Comparison of ENCODE assay signal across 11 cellular contexts in the genomic region with DNA sequence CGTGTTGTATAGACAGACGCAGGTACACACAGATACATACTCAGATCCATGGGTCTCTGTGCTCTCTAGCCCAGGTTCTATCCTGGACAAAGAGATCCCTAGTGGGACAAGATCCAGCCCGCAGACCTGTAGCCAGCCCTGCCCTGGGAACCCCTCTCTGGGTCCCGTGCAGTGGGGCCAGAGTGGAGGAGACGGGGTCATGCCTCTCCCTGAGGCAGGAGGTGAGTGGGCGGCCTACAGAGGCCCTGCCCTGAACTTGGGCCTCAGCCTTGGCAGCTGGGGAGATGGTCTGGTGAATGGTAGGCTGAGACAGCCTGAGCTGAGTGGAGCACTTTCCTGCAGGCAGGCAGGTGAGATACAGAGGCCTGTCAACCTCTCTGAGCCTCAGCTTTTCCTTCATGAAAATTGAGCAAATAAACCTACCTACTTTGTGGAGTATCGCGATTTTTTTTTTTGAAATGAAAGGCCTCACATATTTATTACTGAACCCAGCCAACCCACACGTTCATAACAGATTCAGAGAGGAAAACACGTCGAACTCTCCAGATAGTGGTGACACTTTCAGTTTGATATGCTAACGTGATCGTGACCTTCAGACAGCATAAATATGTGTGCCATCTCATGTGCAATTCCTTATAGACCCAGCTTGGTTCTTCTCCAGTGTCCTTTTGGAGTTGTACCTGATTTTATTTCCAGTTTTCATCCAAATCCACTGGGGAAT. TPM values are rescaled to one million over a fixed set of nuclear protein-coding genes. Genes with fewer than 3 reads are reported as not detected.
A peak's percentile ranks its signal among the peaks of the same experiment; 100 is the strongest.
DNase-seq lines count a peak whose midpoint lies in the region; ATAC-seq and TF ChIP-seq lines count a peak whose summit lies in the region.
"Had no signal": no experiment of that assay in that cellular context is flagged by ENCODE, and none has a peak within 500 bp of the region (broad histone marks: within the 10 kb centered on the region; RNA-seq: fewer than 3 reads in every experiment).

No MANE protein-coding gene starts in this region.

- no peak for DNase-seq in right atrium auricular region (ENCODE audit: low spot score)
- DNase-seq in cardiac septum (ENCODE audit: low spot score): no peak
- DNase-seq in NCI-H187 (lab: John Stamatoyannopoulos, UW): no peak
- no peak for DNase-seq in NCI-H748 (lab: John Stamatoyannopoulos, UW; ENCODE audit: unreplicated experiment)
- no peak for DNase-seq in substantia nigra (lab: John Stamatoyannopoulos, UW)
- DNase-seq: NCI-H446 treated with DMSO at 0.1 percent for 48 hours had no signal

- intact Hi-C loops in cardiac septum (cut with DNase I): no loop called here

- H3K9me3 Mint-ChIP-seq in brain: peaks cover 0 to under 1% (median 0%) of the 10 kb centered on the region in 5 experiments

- H3K27me3 ChIP-seq in right atrium auricular region: no peaks in the 10 kb centered on the region
- H3K27me3 ChIP-seq in parathyroid adenoma (ENCODE audit: control insufficient read depth, insufficient read depth, low read length): no peaks in the 10 kb centered on the region

- H2AFZ ChIP-seq in parathyroid adenoma: peak overlapping the region; percentile 62

- H3K79me2 ChIP-seq in parathyroid adenoma: no peaks in the 10 kb centered on the region

- H3K27ac ChIP-seq in right atrium auricular region (peak overlapping the region; percentile 39 to 73), parathyroid adenoma (peak overlapping the region; percentile 67), substantia nigra (ENCODE audit: low read depth, low read length, poor library complexity, severe bottlenecking) (no peak overlapping the region)
- H3K27ac ChIP-seq: C4-2B had no signal

- peaks cover 0 to 21% of the 10 kb centered on the region in 2 donors for H3K4me1 ChIP-seq in right atrium auricular region
- H3K4me1 ChIP-seq in parathyroid adenoma: peaks cover 22% of the 10 kb centered on the region

- H3K4me3 Mint-ChIP-seq in brain: peak overlapping the region in 3 of 5 experiments; percentile 41 to 68 (median 43)

- H3K36me3 ChIP-seq in right atrium auricular region (peaks cover 7% of the 10 kb centered on the region), parathyroid adenoma (ENCODE audit: control insufficient read depth, insufficient read depth, low read length) (no peaks in the 10 kb centered on the region)

- ATAC-seq in GM18909 (IDR thresholded peaks at IDR 0.05; ENCODE audit: poor library complexity, unreplicated experiment): no peak

- peak overlapping the region; percentile 56 to 96 (median 81) for H3K27ac Mint-ChIP-seq in brain

- H3K4me3 ChIP-seq in right atrium auricular region (no peak overlapping the region), parathyroid adenoma (ENCODE audit: low read depth, low read length) (no peak overlapping the region)

- H3K27me3 Mint-ChIP-seq in brain: peaks cover 8% of the 10 kb centered on the region

- no peak overlapping the region for H3K4me2 ChIP-seq in parathyroid adenoma (ENCODE audit: low read length)

- H3K9ac ChIP-seq in parathyroid adenoma: no peak overlapping the region

- peaks cover 1% of the 10 kb centered on the region for H3K36me3 Mint-ChIP-seq in brain

- H3K4me1 Mint-ChIP-seq in brain: peaks cover 37% of the 10 kb centered on the region

- no peak for TF ChIP-seq CTCF in right atrium auricular region (IDR thresholded peaks at IDR 0.05)
- no peak for TF ChIP-seq CTCF in brain (conservative IDR thresholded peaks at IDR 0.05)
- no peak for TF ChIP-seq CTCF in parathyroid adenoma (IDR thresholded peaks at IDR 0.05)

- no peaks in the 10 kb centered on the region for H3K9me3 ChIP-seq in right atrium auricular region
- H3K9me3 ChIP-seq in parathyroid adenoma (ENCODE audit: control insufficient read depth, low read length): no peaks in the 10 kb centered on the region

RNA-seq across cellular contexts. Expression of a gene that starts 3.4 kb away (rescaled TPM):
- total RNA-seq in right atrium auricular region (100 to 1,000 TPM; 240 to 420 TPM), cardiac septum (140 TPM)
- polyA plus RNA-seq in brain (ENCODE audit: insufficient read depth, low read depth, low replicate concordance): 159 TPM

RNA-seq across cellular contexts. Expression of a gene that starts 10.6 kb away (rescaled TPM):
- 1 to 10 TPM in 1 of 2 donors, under 1 TPM in 1; 0.52 to 1.5 TPM for total RNA-seq in right atrium auricular region
- total RNA-seq in cardiac septum: 1.1 TPM
- polyA plus RNA-seq in brain (ENCODE audit: insufficient read depth, low read depth, low replicate concordance): 7.6 TPM
- total RNA-seq: pulmonary artery endothelial cell had no signal

RNA-seq across cellular contexts. Expression of a gene that starts 38.0 kb away (rescaled TPM):
- total RNA-seq in right atrium auricular region: 10 to 100 TPM; 68.5 to 97.3 TPM
- 83.8 TPM for total RNA-seq in cardiac septum
- 231 TPM for polyA plus RNA-seq in brain (ENCODE audit: insufficient read depth, low read depth, low replicate concordance)

RNA-seq across cellular contexts. Expression of a gene that starts 55.5 kb away (rescaled TPM):
- 10 to 100 TPM; 16.4 to 20.6 TPM for total RNA-seq in right atrium auricular region
- 45.5 TPM for total RNA-seq in cardiac septum
- 30.4 TPM for polyA plus RNA-seq in brain (ENCODE audit: insufficient read depth, low read depth, low replicate concordance)

RNA-seq across cellular contexts. Expression of a gene that starts 58.6 kb away (rescaled TPM):
- total RNA-seq in right atrium auricular region: 1 to 10 TPM in 1 of 2 donors, not detected in 1; 1.4 TPM
- 1.3 TPM for total RNA-seq in cardiac septum
- polyA plus RNA-seq in brain (ENCODE audit: insufficient read depth, low read depth, low replicate concordance): 0.25 TPM
